In the genomic region with DNA sequence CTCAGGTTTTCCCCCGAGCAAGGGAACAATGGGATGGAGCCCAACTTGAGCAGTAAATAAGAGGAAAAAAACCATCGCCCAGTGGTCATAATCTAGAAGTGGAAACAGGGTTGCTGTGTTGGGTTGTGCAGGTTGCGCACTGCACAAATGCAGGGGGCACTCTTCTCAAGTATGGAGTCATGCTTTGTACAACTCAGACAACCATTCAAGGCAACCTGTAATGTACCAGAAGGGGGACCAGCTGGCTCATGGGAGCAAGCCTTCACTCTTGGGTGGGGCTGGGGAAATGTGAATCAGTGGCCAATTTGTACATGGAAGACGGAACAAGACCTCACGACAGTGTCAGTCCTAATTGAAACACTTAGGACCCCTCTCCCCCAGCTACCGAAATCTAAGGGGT, we compare ENCODE assay signal across 1 cellular context.
A peak's percentile ranks its signal among the peaks of the same experiment; 100 is the strongest.
TF ChIP-seq lines count a peak whose summit lies in the region.

No MANE protein-coding gene starts in this region.

TF ChIP-seq in HepG2, 621 proteins besides CTCF, POLR2A, EP300 and RAD21:
- TF ChIP-seq, protein P1, sequence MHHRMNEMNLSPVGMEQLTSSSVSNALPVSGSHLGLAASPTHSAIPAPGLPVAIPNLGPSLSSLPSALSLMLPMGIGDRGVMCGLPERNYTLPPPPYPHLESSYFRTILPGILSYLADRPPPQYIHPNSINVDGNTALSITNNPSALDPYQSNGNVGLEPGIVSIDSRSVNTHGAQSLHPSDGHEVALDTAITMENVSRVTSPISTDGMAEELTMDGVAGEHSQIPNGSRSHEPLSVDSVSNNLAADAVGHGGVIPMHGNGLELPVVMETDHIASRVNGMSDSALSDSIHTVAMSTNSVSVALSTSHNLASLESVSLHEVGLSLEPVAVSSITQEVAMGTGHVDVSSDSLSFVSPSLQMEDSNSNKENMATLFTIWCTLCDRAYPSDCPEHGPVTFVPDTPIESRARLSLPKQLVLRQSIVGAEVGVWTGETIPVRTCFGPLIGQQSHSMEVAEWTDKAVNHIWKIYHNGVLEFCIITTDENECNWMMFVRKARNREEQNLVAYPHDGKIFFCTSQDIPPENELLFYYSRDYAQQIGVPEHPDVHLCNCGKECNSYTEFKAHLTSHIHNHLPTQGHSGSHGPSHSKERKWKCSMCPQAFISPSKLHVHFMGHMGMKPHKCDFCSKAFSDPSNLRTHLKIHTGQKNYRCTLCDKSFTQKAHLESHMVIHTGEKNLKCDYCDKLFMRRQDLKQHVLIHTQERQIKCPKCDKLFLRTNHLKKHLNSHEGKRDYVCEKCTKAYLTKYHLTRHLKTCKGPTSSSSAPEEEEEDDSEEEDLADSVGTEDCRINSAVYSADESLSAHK (CRISPR knock-in tag; IDR thresholded peaks at IDR 0.05; ENCODE audit: borderline replicate concordance) = no peak
- TF ChIP-seq ZMYM3 (CRISPR knock-in tag; IDR thresholded peaks at IDR 0.05) (peak; percentile 78), ZNF562 (CRISPR knock-in tag; IDR thresholded peaks at IDR 0.05; ENCODE audit: borderline replicate concordance) (no peak), ZNF224 (CRISPR knock-in tag; IDR thresholded peaks at IDR 0.05) (no peak), STAG1 (CRISPR knock-in tag; IDR thresholded peaks at IDR 0.05) (0 out of 2 replicates have a peak, but pooled peaks have one; percentile 7), SMAD3 (CRISPR knock-in tag; IDR thresholded peaks at IDR 0.05) (no peak), ADNP (CRISPR knock-in tag; IDR thresholded peaks at IDR 0.05) (peak; percentile 50; the same call in 1 of the 2 replicates), ZNF781 (CRISPR knock-in tag; IDR thresholded peaks at IDR 0.05; ENCODE audit: borderline replicate concordance, not compliant biosample characterization) (peak; percentile 47), KDM1A (CRISPR knock-in tag; IDR thresholded peaks at IDR 0.05) (0 out of 2 replicates have a peak, but pooled peaks have one; percentile 29), HOXA3 (CRISPR knock-in tag; IDR thresholded peaks at IDR 0.05) (0 out of 2 replicates have a peak, but pooled peaks have one; percentile 30), ASH2L (IDR thresholded peaks at IDR 0.05; ENCODE audit: insufficient read length, low read depth, low read length) (no peak)
- TF ChIP-seq, protein P2, sequence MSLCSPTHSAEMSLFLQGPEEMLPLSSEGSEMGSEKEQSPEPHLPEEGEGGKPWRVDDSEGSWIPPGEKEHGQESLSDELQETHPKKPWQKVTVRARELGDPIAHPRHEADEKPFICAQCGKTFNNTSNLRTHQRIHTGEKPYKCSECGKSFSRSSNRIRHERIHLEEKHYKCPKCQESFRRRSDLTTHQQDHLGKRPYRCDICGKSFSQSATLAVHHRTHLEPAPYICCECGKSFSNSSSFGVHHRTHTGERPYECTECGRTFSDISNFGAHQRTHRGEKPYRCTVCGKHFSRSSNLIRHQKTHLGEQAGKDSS (CRISPR knock-in tag; IDR thresholded peaks at IDR 0.05; ENCODE audit: borderline replicate concordance, low read depth) = peak; percentile 79
- TF ChIP-seq, protein P3, sequence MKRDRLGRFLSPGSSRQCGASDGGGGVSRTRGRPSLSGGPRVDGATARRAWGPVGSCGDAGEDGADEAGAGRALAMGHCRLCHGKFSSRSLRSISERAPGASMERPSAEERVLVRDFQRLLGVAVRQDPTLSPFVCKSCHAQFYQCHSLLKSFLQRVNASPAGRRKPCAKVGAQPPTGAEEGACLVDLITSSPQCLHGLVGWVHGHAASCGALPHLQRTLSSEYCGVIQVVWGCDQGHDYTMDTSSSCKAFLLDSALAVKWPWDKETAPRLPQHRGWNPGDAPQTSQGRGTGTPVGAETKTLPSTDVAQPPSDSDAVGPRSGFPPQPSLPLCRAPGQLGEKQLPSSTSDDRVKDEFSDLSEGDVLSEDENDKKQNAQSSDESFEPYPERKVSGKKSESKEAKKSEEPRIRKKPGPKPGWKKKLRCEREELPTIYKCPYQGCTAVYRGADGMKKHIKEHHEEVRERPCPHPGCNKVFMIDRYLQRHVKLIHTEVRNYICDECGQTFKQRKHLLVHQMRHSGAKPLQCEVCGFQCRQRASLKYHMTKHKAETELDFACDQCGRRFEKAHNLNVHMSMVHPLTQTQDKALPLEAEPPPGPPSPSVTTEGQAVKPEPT (CRISPR knock-in tag; IDR thresholded peaks at IDR 0.05; ENCODE audit: low read depth) = 0 out of 2 replicates have a peak, but pooled peaks have one; percentile 20
- TF ChIP-seq, protein P4, sequence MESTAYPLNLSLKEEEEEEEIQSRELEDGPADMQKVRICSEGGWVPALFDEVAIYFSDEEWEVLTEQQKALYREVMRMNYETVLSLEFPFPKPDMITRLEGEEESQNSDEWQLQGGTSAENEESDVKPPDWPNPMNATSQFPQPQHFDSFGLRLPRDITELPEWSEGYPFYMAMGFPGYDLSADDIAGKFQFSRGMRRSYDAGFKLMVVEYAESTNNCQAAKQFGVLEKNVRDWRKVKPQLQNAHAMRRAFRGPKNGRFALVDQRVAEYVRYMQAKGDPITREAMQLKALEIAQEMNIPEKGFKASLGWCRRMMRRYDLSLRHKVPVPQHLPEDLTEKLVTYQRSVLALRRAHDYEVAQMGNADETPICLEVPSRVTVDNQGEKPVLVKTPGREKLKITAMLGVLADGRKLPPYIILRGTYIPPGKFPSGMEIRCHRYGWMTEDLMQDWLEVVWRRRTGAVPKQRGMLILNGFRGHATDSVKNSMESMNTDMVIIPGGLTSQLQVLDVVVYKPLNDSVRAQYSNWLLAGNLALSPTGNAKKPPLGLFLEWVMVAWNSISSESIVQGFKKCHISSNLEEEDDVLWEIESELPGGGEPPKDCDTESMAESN (CRISPR knock-in tag; conservative IDR thresholded peaks at IDR 0.05) = 0 out of 2 replicates have a peak, but pooled peaks have one; percentile 31
